In the genomic region with DNA sequence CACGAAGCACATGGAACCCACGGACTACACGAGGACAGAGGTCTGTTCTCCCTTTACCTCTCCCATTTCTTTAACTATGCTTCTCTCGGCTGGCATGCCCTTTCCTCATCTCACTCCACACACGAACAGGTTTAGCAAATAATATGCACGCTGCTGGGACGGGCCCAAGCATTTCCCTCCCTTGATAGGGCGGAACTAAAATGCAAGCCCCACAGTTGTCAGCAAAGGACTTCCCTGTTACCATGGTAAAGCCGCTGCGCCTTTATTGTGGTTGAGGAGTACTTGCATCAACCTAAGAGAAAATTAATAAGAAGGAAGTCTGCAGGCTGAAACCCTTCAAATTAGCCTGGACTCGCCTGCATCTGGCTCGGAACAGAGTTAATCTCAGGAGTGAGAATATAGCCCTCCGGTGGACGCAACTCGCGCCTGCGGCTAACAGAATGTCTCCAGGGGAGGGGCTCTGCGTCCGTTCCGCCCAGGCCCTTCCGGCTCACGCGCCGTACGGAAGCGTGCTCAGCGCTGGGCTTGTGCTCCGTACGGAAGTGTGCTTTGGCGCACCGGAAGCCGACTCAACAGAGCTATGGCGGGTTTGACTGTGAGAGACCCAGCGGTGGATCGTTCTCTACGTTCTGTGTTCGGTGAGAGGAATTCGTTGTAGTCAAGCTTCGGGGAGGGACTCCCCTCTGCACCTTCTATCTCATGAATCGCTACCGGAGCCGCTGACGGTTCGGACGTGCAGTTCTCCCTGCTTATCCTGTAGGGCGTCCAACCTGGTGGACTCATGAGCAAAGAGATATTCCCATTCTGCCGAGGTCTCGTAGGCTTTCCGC, we compare ENCODE assay signal across 8 cellular contexts. TPM values are rescaled to one million over a fixed set of nuclear protein-coding genes. Genes with fewer than 3 reads are reported as not detected.
DNase-seq lines count a peak whose midpoint lies in the region; ATAC-seq and TF ChIP-seq lines count a peak whose summit lies in the region.

A gene with protein sequence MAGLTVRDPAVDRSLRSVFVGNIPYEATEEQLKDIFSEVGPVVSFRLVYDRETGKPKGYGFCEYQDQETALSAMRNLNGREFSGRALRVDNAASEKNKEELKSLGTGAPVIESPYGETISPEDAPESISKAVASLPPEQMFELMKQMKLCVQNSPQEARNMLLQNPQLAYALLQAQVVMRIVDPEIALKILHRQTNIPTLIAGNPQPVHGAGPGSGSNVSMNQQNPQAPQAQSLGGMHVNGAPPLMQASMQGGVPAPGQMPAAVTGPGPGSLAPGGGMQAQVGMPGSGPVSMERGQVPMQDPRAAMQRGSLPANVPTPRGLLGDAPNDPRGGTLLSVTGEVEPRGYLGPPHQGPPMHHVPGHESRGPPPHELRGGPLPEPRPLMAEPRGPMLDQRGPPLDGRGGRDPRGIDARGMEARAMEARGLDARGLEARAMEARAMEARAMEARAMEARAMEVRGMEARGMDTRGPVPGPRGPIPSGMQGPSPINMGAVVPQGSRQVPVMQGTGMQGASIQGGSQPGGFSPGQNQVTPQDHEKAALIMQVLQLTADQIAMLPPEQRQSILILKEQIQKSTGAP (plus strand): TSS at position 555 of the 830 bp plus-strand sequence. CDS start 26 bp downstream, at position 581.

- WGBS in mammary epithelial cell (ENCODE audit: low coverage, missing lambda C conversion rate): 36% methylated on average over 32 of the region's 49 CpGs
- 41% methylated on average over 49 of the region's 49 CpGs for WGBS in smooth muscle cell (ENCODE audit: low lambda C conversion rate)

- ATAC-seq in GM18870 (IDR thresholded peaks at IDR 0.05; ENCODE audit: unreplicated experiment): peak; percentile 94
- peak; percentile 99 for ATAC-seq in HG03108 (IDR thresholded peaks at IDR 0.05; ENCODE audit: unreplicated experiment)

- dilution Hi-C loops in mammary epithelial cell (cut with HindIII; ENCODE audit: low sequenced_read_pairs): no loop called here

- CTCF ChIA-PET in AG04450 (lab: Charles Lee): interaction anchor here (1.8 kb wide), 1 partner anchor 149 kb away, joined by 8 read pairs; no protein-coding TSS in a partner anchor
- CTCF ChIA-PET in mammary epithelial cell (lab: Charles Lee; ENCODE audit: low non-redundant PET): no interaction called here

- POLR2A ChIA-PET in AG04450 (lab: Yijun Ruan, JAX): interaction anchor here (0.7 to 1.0 kb wide), 2 partner anchors 149 to 840 kb away, joined by 3 read pairs; a partner anchor contains a TSS

- no peaks in the 10 kb centered on the region for H3F3A ChIP-seq in smooth muscle cell (ENCODE audit: low read depth)

- H3K9me3 ChIP-seq in AG04450 (ENCODE audit: control insufficient read depth, insufficient read depth, low read length) (no peaks in the 10 kb centered on the region), mammary epithelial cell (replicated peaks; ENCODE audit: insufficient read depth, low read length) (peaks cover 4% of the 10 kb centered on the region), smooth muscle cell (replicated peaks; ENCODE audit: low read depth) (no peaks in the 10 kb centered on the region)

- peak; percentile 49 for DNase-seq in AG04450 (ENCODE audit: low read depth, low spot score)
- DNase-seq in NCI-H2171 treated with DMSO at 0.1 percent for 48 hours (lab: John Stamatoyannopoulos, UW): peak; percentile 72
- peak; percentile 80 for DNase-seq in mammary epithelial cell
- DNase-seq in iPS-NIHi7 (ENCODE audit: extremely low spot score): peak; percentile 88
- DNase-seq in smooth muscle cell (lab: John Stamatoyannopoulos, UW; ENCODE audit: unreplicated experiment): peak; percentile 10

- H2AFZ ChIP-seq in mammary epithelial cell (ENCODE audit: low read depth, low read length) (peak within 1 kb of the TSS; percentile 95), smooth muscle cell (ENCODE audit: low read depth) (peak within 1 kb of the TSS; percentile 82)

- intact Hi-C loops in mammary epithelial cell (cut with micrococcal nuclease): no loop called here

- H4K20me1 ChIP-seq in mammary epithelial cell (ENCODE audit: insufficient read depth, low read length): no peaks in the 10 kb centered on the region
- H4K20me1 ChIP-seq in smooth muscle cell (ENCODE audit: low read depth): no peaks in the 10 kb centered on the region

- H3K4me3 ChIP-seq in AG04450 (ENCODE audit: low read depth, low read length) (peak within 1 kb of the TSS; percentile 82), mammary epithelial cell (replicated peaks in 1 of 3; ENCODE audit: insufficient read depth in 1 of 3, low read depth in 2 of 3, low read length in 3 of 3) (peak within 1 kb of the TSS; percentile 48 to 84 (median 77)), smooth muscle cell (peak within 1 kb of the TSS; percentile 64)

- H3K4me1 ChIP-seq in mammary epithelial cell (ENCODE audit: insufficient read depth, low read length) (no peaks in the 10 kb centered on the region), smooth muscle cell (ENCODE audit: low read depth) (no peaks in the 10 kb centered on the region)

- H3K27me3 ChIP-seq in AG04450 (ENCODE audit: control insufficient read depth, insufficient read depth, low read length): peaks cover 10% of the 10 kb centered on the region
- H3K27me3 ChIP-seq in mammary epithelial cell (ENCODE audit: insufficient read depth, low read length): no peaks in the 10 kb centered on the region
- no peaks in the 10 kb centered on the region for H3K27me3 ChIP-seq in smooth muscle cell (ENCODE audit: low read depth)

- TF ChIP-seq CTCF in AG04450 (IDR thresholded peaks at IDR 0.05; ENCODE audit: low read depth, low read length) (peak; percentile 23; the same call in 1 of the 2 replicates), VCaP (conservative IDR thresholded peaks at IDR 0.05) (0 out of 2 replicates have a peak, but pooled peaks have one; percentile 15), mammary epithelial cell (conservative IDR thresholded peaks at IDR 0.05 in 1 of 2, IDR thresholded peaks at IDR 0.05 in 1 of 2; ENCODE audit: extremely low read depth in 1 of 2, insufficient read depth in 1 of 2, low read depth in 1 of 2, low read length in 2 of 2) (peak in 1 of 2 donors; percentile 3), smooth muscle cell (IDR thresholded peaks at IDR 0.05; ENCODE audit: borderline replicate concordance, insufficient read depth, poor library complexity, severe bottlenecking) (no peak)

- BruUV-seq in mammary epithelial cell (replicated peaks; lab: Mats Ljungman, UMichigan): no TSS peak

- H3K79me2 ChIP-seq in mammary epithelial cell (ENCODE audit: insufficient read depth, low read length) (peaks cover 7% of the 10 kb centered on the region), smooth muscle cell (ENCODE audit: low read depth) (no peaks in the 10 kb centered on the region)

- H3K4me2 ChIP-seq in mammary epithelial cell (ENCODE audit: insufficient read depth, low read depth, low read length) (peak within 1 kb of the TSS; percentile 83), smooth muscle cell (peak within 1 kb of the TSS; percentile 83)

- H3K9ac ChIP-seq in mammary epithelial cell (ENCODE audit: insufficient read depth, low read length) (peak within 1 kb of the TSS; percentile 78), smooth muscle cell (ENCODE audit: low read depth) (peak within 1 kb of the TSS; percentile 46)

- no peak within 1 kb of the TSS for H3K27ac ChIP-seq in AG04450 (ENCODE audit: low read depth, low read length)
- peak within 1 kb of the TSS; percentile 56 for H3K27ac ChIP-seq in VCaP
- H3K27ac ChIP-seq in mammary epithelial cell (ENCODE audit: insufficient read depth, low read depth, low read length): peak within 1 kb of the TSS; percentile 87
- H3K27ac ChIP-seq in smooth muscle cell (ENCODE audit: low read depth): peak within 1 kb of the TSS; percentile 54

- in situ Hi-C loops in mammary epithelial cell (cut with MboI; ENCODE audit: low sequenced_read_pairs in 2 of 2): no loop called here

- peaks cover 11% of the 10 kb centered on the region for H3K36me3 ChIP-seq in mammary epithelial cell (ENCODE audit: insufficient read depth, low read length)
- peaks cover 7% of the 10 kb centered on the region for H3K36me3 ChIP-seq in smooth muscle cell (ENCODE audit: low read depth)

RNA-seq across cellular contexts. Expression of the gene that starts here (rescaled TPM):
- polyA plus RNA-seq in AG04450 (2011; rRNA removed) (22.0 and 22.3 TPM in 2 replicates), mammary epithelial cell (26.1 TPM), smooth muscle cell (16.7 and 21.5 TPM in 2 replicates)
- 16.7 and 21.4 TPM in 2 replicates for polyA minus RNA-seq in AG04450 (2011; rRNA and poly(A)+ RNA removed)
- total RNA-seq in mammary epithelial cell (10 to 100 TPM; 13.7 to 27.4 TPM), smooth muscle cell (18.4 and 23.0 TPM in 2 replicates)
- polyA minus RNA-seq in mammary epithelial cell: 29.8 TPM

Comparison
In these comparisons a context has a peak if more than half of its experiments do, and no peak if none do; other contexts are left out.
1. DNase-seq: peak in every context shown above with its lines; median percentile 88 in iPS-NIHi7; 80 in mammary epithelial cell; 72 in NCI-H2171 treated with DMSO at 0.1 percent for 48 hours; 49 in AG04450; 10 in smooth muscle cell.